Comparison of ENCODE assay signal across 8 cellular contexts in the genomic region with DNA sequence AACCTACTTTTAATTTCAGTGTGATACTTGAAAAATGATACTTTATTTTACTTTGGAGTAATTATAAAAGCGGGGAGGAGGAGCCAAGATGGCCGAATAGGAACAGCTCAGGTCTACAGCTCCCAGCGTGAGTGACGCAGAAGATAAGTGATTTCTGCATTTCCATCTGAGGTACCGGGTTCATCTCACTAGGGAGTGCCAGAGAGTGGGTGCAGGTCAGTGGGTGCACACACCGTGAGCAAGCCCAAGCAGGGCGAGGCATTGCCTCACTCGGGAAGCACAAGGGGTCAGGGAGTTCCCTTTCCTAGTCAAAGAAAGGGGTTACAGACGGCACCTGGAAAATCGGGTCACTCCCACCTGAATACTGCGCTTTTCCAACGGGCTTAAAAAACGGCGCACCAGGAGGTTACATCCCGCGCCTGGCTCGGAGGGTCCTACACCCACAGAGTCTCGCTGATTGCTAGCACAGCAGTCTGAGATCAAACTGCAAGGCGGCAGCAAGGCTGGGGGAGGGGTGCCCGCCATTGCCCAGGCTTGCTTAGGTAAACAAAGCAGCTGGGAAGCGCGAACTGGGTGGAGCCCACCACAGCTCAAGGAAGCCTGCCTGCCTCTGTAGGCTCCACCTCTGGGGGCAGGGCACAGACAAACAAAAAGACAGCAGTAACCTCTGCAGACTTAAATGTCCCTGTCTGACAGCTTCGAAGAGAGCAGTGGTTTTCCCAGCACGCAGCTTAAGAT.
A peak's percentile ranks its signal among the peaks of the same experiment; 100 is the strongest.
DNase-seq lines count a peak whose midpoint lies in the region; TF ChIP-seq lines count a peak whose summit lies in the region.
"Not testable (repeated sequence)": the region's sequence is repeated elsewhere in the genome, so short reads cannot be mapped to it uniquely, and the experiment has no call there.

No MANE protein-coding gene starts in this region.

- CTCF ChIA-PET in Caco-2 (lab: Charles Lee); SK-N-SH (lab: Yijun Ruan, JAX): not testable (repeated sequence)

- not testable (repeated sequence) for H3K9me2 ChIP-seq in SK-N-SH

- H2AK5ac ChIP-seq in neuronal stem cell (ENCODE audit: low read depth, low read length): not testable (repeated sequence)

- not testable (repeated sequence) for H3K4me1 ChIP-seq in Caco-2; HUES6 (ENCODE audit: control insufficient read depth, insufficient read depth, low read length); SK-N-SH (ENCODE audit: control insufficient read depth in 1 of 2, insufficient read depth in 2 of 2, low read depth in 1 of 2, low read length in 1 of 2); neuronal stem cell (ENCODE audit: control insufficient read depth in 2 of 2, insufficient read depth in 1 of 2, low read depth in 1 of 2, low read length in 2 of 2)

- not testable (repeated sequence) for H3K23ac ChIP-seq in neuronal stem cell (ENCODE audit: low read depth, low read length, poor library complexity)

- peak overlapping the region; percentile 38 for H3K9ac ChIP-seq in HUES6 (ENCODE audit: low read length)
- H3K9ac ChIP-seq in SK-N-SH; neuronal stem cell (ENCODE audit: low read depth, low read length, poor library complexity): not testable (repeated sequence)

- H3F3A ChIP-seq in SK-N-SH (replicated peaks; ENCODE audit: insufficient read depth): not testable (repeated sequence)

- not testable (repeated sequence) for H3K79me2 ChIP-seq in SK-N-SH (ENCODE audit: insufficient read depth)

- not testable (repeated sequence) for H2BK5ac ChIP-seq in neuronal stem cell (ENCODE audit: low read length)

- 6% methylated on average over 13 of the region's 24 CpGs for WGBS in SK-N-SH (ENCODE audit: low lambda C conversion rate)
- WGBS in neuronal stem cell (ENCODE audit: extremely low coverage in 2 of 2, insufficient read length in 2 of 2, insufficient replicate concordance in 1 of 2), 2 donors: no CpG with 5 or more reads among the region's 24 CpGs

- not testable (repeated sequence) for H3K79me1 ChIP-seq in neuronal stem cell (ENCODE audit: low read depth, low read length)

- intact Hi-C loops in Caco-2 (cut with micrococcal nuclease; ENCODE audit: unreplicated experiment): not testable (repeated sequence)

- BruUV-seq in Caco-2 (replicated peaks; lab: Mats Ljungman, UMichigan): not testable (repeated sequence)

- peak; percentile 11 to 44 for DNase-seq in Caco-2
- peak; percentile 8 for DNase-seq in ELF-1 (ENCODE audit: low read depth, low spot score)
- DNase-seq in NCI-H2171 treated with DMSO at 0.1 percent for 48 hours (lab: John Stamatoyannopoulos, UW): peak; percentile 32
- peak; percentile 32 for DNase-seq in RPMI8226
- DNase-seq in SK-N-SH; neuronal stem cell (ENCODE audit: low spot score): not testable (repeated sequence)
- peak; percentile 16 for DNase-seq in epithelial cell of esophagus (ENCODE audit: low read depth)

- not testable (repeated sequence) for H3K4me1 Mint-ChIP-seq in Caco-2 (ENCODE audit: low read depth, unreplicated experiment)

- H3K36me3 Mint-ChIP-seq in Caco-2 (ENCODE audit: insufficient read depth, unreplicated experiment): not testable (repeated sequence)

- POLR2A ChIA-PET in Caco-2 (lab: Charles Lee); SK-N-SH (lab: Yijun Ruan, JAX): not testable (repeated sequence)

- not testable (repeated sequence) for TF ChIP-seq CTCF in Caco-2 (IDR thresholded peaks at IDR 0.05; ENCODE audit: insufficient read depth in 1 of 2, low read depth in 1 of 2, low read length in 1 of 2, severe bottlenecking in 1 of 2, unreplicated experiment in 1 of 2); SK-N-SH (IDR thresholded peaks at IDR 0.05); epithelial cell of esophagus (IDR thresholded peaks at IDR 0.05; ENCODE audit: insufficient read depth, low read depth, low read length, missing control alignments)

- TF ChIP-seq RAD21 in SK-N-SH (IDR thresholded peaks at IDR 0.05; ENCODE audit: low read length): not testable (repeated sequence)

- H3K36me3 ChIP-seq in Caco-2 (ENCODE audit: control insufficient read depth, insufficient read depth, low read length); HUES6 (ENCODE audit: control insufficient read depth, insufficient read depth, low read length); SK-N-SH (replicated peaks in 1 of 2; ENCODE audit: control insufficient read depth in 1 of 2, insufficient read depth in 2 of 2, low read length in 1 of 2); neuronal stem cell (replicated peaks in 1 of 2; ENCODE audit: control insufficient read depth in 2 of 2, insufficient read depth in 2 of 2, low read length in 2 of 2): not testable (repeated sequence)

- H3K4ac ChIP-seq in neuronal stem cell (ENCODE audit: low read length): not testable (repeated sequence)

- H3K4me3 ChIP-seq in Caco-2 (ENCODE audit: low read depth, low read length): peak overlapping the region; percentile 27
- H3K4me3 ChIP-seq in HUES6 (ENCODE audit: low read depth, low read length): peak overlapping the region; percentile 35; the same call in 1 of the 2 replicates
- H3K4me3 ChIP-seq in SK-N-SH (ENCODE audit: low read depth in 2 of 2, low read length in 1 of 2): peak overlapping the region; percentile 33 to 59; a peak in 3 of 4 replicates
- H3K4me3 ChIP-seq in epithelial cell of esophagus (ENCODE audit: low read length); neuronal stem cell (ENCODE audit: low read length in 2 of 2): not testable (repeated sequence)

- not testable (repeated sequence) for H3K27ac ChIP-seq in HUES6 (ENCODE audit: low read depth, low read length); SK-N-SH (ENCODE audit: low read depth in 2 of 2, low read length in 1 of 2); neuronal stem cell (replicated peaks; ENCODE audit: low read length)

- not testable (repeated sequence) for H4K20me1 ChIP-seq in SK-N-SH (ENCODE audit: insufficient read depth)

- not testable (repeated sequence) for H2BK12ac ChIP-seq in neuronal stem cell (ENCODE audit: low read length)

- H4K8ac ChIP-seq in neuronal stem cell (ENCODE audit: low read depth, low read length): not testable (repeated sequence)

- not testable (repeated sequence) for H3K18ac ChIP-seq in neuronal stem cell (ENCODE audit: low read length)

- peak overlapping the region; percentile 77 for H3K4me3 Mint-ChIP-seq in Caco-2 (ENCODE audit: unreplicated experiment)

- not testable (repeated sequence) for H4K91ac ChIP-seq in neuronal stem cell (ENCODE audit: low read depth, low read length, poor library complexity)

- not testable (repeated sequence) for H3K27ac Mint-ChIP-seq in Caco-2 (ENCODE audit: unreplicated experiment)

- TF ChIP-seq EP300 in SK-N-SH (IDR thresholded peaks at IDR 0.05; ENCODE audit: borderline replicate concordance in 1 of 2, low read depth in 1 of 2, low read length in 1 of 2): not testable (repeated sequence)

- H2BK120ac ChIP-seq in neuronal stem cell (ENCODE audit: low read depth, low read length): not testable (repeated sequence)

- H3K27me3 ChIP-seq in Caco-2 (replicated peaks; ENCODE audit: control insufficient read depth, insufficient read depth, low read length); HUES6 (ENCODE audit: control insufficient read depth, insufficient read depth, low read length); SK-N-SH (ENCODE audit: insufficient read depth); neuronal stem cell (ENCODE audit: control insufficient read depth in 3 of 3, insufficient read depth in 3 of 3, low read depth in 1 of 3, low read length in 3 of 3): not testable (repeated sequence)

- H2AFZ ChIP-seq in SK-N-SH (ENCODE audit: low read depth) (peak overlapping the region; percentile 68; the same call in 1 of the 2 replicates), neuronal stem cell (ENCODE audit: low read length) (peak overlapping the region; percentile 40)

- not testable (repeated sequence) for H3K9me3 Mint-ChIP-seq in Caco-2 (ENCODE audit: unreplicated experiment)

- H3K14ac ChIP-seq in neuronal stem cell (ENCODE audit: low read length): not testable (repeated sequence)

- peak overlapping the region; percentile 69 for H3K4me2 ChIP-seq in SK-N-SH
- H3K4me2 ChIP-seq in neuronal stem cell (ENCODE audit: insufficient read depth, low read length, poor library complexity, severe bottlenecking): not testable (repeated sequence)

- not testable (repeated sequence) for H3K27me3 Mint-ChIP-seq in Caco-2 (ENCODE audit: insufficient read depth, unreplicated experiment)

- not testable (repeated sequence) for H3K9me3 ChIP-seq in Caco-2; HUES6 (ENCODE audit: control insufficient read depth, insufficient read depth, low read depth, low read length); SK-N-SH; neuronal stem cell (replicated peaks in 1 of 2; ENCODE audit: control insufficient read depth in 2 of 2, insufficient read depth in 1 of 2, low read depth in 1 of 2, low read length in 2 of 2)

- not testable (repeated sequence) for H2BK15ac ChIP-seq in neuronal stem cell (ENCODE audit: low read length)
